ENCODE assay signal across 1 cellular context in genomic region chr11:62719302-62719978, GRCh38.
TF ChIP-seq lines count a peak whose summit lies in the region.

No MANE protein-coding gene starts in this region.

TF ChIP-seq in IMR-90, 13 proteins besides CTCF, POLR2A, EP300 and RAD21:
- TF ChIP-seq MAFK (IDR thresholded peaks at IDR 0.05; ENCODE audit: low read depth, low read length) (no peak), MXI1 (IDR thresholded peaks at IDR 0.05; ENCODE audit: borderline replicate concordance, low read depth, low read length) (no peak), RFX5 (IDR thresholded peaks at IDR 0.05; ENCODE audit: low read depth, low read length) (no peak), ELK1 (IDR thresholded peaks at IDR 0.05; ENCODE audit: borderline replicate concordance, low read depth, low read length) (no peak), NFE2L2 (IDR thresholded peaks at IDR 0.05; ENCODE audit: low read depth, low read length) (no peak), CHD1 (IDR thresholded peaks at IDR 0.05; ENCODE audit: low read depth, low read length) (no peak), CEBPB (IDR thresholded peaks at IDR 0.05; ENCODE audit: low read depth, low read length) (no peak), SMC3 (IDR thresholded peaks at IDR 0.05; ENCODE audit: low read depth, low read length) (no peak), FOS (IDR thresholded peaks at IDR 0.05; ENCODE audit: low read depth, low read length) (no peak), MAZ (IDR thresholded peaks at IDR 0.05; ENCODE audit: borderline replicate concordance, low read depth, low read length) (no peak), USF2 (IDR thresholded peaks at IDR 0.05; ENCODE audit: low read depth, low read length) (no peak)
